ENCODE assay signal across 11 cellular contexts in genomic region chr2:97751752-97752151, GRCh38.
DNase-seq lines count a peak whose midpoint lies in the region; ATAC-seq and TF ChIP-seq lines count a peak whose summit lies in the region.
"Had no signal": no experiment of that assay in that cellular context is flagged by ENCODE, and none has a peak within 500 bp of the region (broad histone marks: within the 10 kb centered on the region; RNA-seq: fewer than 3 reads in every experiment).

No MANE protein-coding gene starts in this region.

- ATAC-seq in stimulated activated memory B cell treated with anti-CD40 and anti-IgM and Interleukin-4, amounts not matched to agents 10 μg/mL and 1 μg/mL and 100 μg/mL, for 72 hours = no peak

- peaks cover 14% of the 10 kb centered on the region for H3K4me1 Mint-ChIP-seq in stimulated activated memory B cell treated with anti-CD40 and anti-IgM and Interleukin-4, amounts not matched to agents 10 μg/mL and 1 μg/mL and 100 μg/mL, for 72 hours

- H3K27me3 Mint-ChIP-seq in stimulated activated memory B cell treated with anti-CD40 and anti-IgM and Interleukin-4, amounts not matched to agents 10 μg/mL and 1 μg/mL and 100 μg/mL, for 72 hours = no peaks in the 10 kb centered on the region

- H3K4me3 ChIP-seq in retinal pigment epithelial cell (ENCODE audit: low read length) = no peak overlapping the region

- H3K36me3 Mint-ChIP-seq in stimulated activated memory B cell treated with anti-CD40 and anti-IgM and Interleukin-4, amounts not matched to agents 10 μg/mL and 1 μg/mL and 100 μg/mL, for 72 hours = peaks cover 46% of the 10 kb centered on the region

- H3K9me3 Mint-ChIP-seq in stimulated activated memory B cell treated with anti-CD40 and anti-IgM and Interleukin-4, amounts not matched to agents 10 μg/mL and 1 μg/mL and 100 μg/mL, for 72 hours = no peaks in the 10 kb centered on the region

- H3K4me3 Mint-ChIP-seq in stimulated activated memory B cell treated with anti-CD40 and anti-IgM and Interleukin-4, amounts not matched to agents 10 μg/mL and 1 μg/mL and 100 μg/mL, for 72 hours = no peak overlapping the region

- H3K27ac Mint-ChIP-seq in stimulated activated memory B cell treated with anti-CD40 and anti-IgM and Interleukin-4, amounts not matched to agents 10 μg/mL and 1 μg/mL and 100 μg/mL, for 72 hours = no peak overlapping the region

- peak; percentile 34 for DNase-seq in NCI-H1092 treated with DMSO at 0.1 percent for 48 hours (lab: John Stamatoyannopoulos, UW)
- no peak for DNase-seq in NCI-H1092 (lab: John Stamatoyannopoulos, UW)
- peak; percentile 73 for DNase-seq in NCI-H345 (lab: John Stamatoyannopoulos, UW)
- peak; percentile 25 for DNase-seq in fibroblast of peridontal ligament (ENCODE audit: extremely low read depth)
- DNase-seq in retinal pigment epithelial cell (ENCODE audit: low read depth) = peak; percentile 34
- DNase-seq in hypothalamus (lab: John Stamatoyannopoulos, UW) = no peak
- DNase-seq in stimulated activated CD8-positive, alpha-beta memory T cell treated with anti-CD3 and anti-CD28 coated beads, Interleukin-4, amount 100 ng/mL, for 48 hours = no peak
- DNase-seq: activated CD4-positive, alpha-beta T cell treated with anti-CD3 and anti-CD28 coated beads for 1 hour; activated naive CD4-positive, alpha-beta T cell treated with anti-CD3 and anti-CD28 coated beads, Interleukin-2, amount 50 U/mL, for 16 hours; OCI-M1 had no signal

- TF ChIP-seq CTCF in retinal pigment epithelial cell (conservative IDR thresholded peaks at IDR 0.05; ENCODE audit: low read depth, low read length) = no peak

Comparison
In these comparisons a context has a peak if more than half of its experiments do, and no peak if none do; other contexts are left out.
1. DNase-seq: peak in NCI-H1092 treated with DMSO at 0.1 percent for 48 hours (single experiment), NCI-H345 (single experiment), fibroblast of peridontal ligament (single experiment) and retinal pigment epithelial cell (single experiment); none in NCI-H1092 (single experiment), hypothalamus (0 of 51) and stimulated activated CD8-positive, alpha-beta memory T cell treated with anti-CD3 and anti-CD28 coated beads, Interleukin-4, amount 100 ng/mL, for 48 hours (single experiment).